Comparison of ENCODE assay signal across 1 cellular context in the genomic region with DNA sequence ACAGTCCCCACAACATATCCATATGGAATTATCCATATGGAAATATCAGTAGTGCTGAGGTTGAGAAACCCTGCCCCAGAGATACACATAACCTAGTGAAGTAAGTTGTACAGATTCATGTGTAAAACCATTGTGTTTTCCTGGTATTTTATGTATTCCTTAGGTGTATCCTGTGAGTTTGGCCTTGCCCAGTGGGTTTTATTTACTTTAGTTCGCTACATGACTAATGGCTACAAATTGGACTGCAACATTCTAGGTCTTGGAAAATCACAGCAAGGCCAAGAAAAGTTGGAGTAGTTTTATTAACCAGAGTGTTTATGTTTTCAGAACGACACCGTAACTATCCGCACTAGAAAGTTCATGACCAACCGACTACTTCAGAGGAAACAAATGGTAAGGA.
TF ChIP-seq lines count a peak whose summit lies in the region.

No MANE protein-coding gene starts in this region.

TF ChIP-seq in HepG2, 621 proteins besides CTCF, POLR2A, EP300 and RAD21 (continued from another document):
- TF ChIP-seq GFI1 (CRISPR knock-in tag; IDR thresholded peaks at IDR 0.05; ENCODE audit: borderline replicate concordance) (peak; percentile 39; the same call in 1 of the 2 replicates), RARA (CRISPR knock-in tag; IDR thresholded peaks at IDR 0.05) (0 out of 2 replicates have a peak, but pooled peaks have one; percentile 11), SOX13 (IDR thresholded peaks at IDR 0.05) (no peak), SOX13 (CRISPR knock-in tag; conservative IDR thresholded peaks at IDR 0.05 in 1 of 2, IDR thresholded peaks at IDR 0.05 in 1 of 2) (0 out of 4 replicates have a peak, but pooled peaks of 1 of the 2 experiments have one; percentile 32), TEAD3 (CRISPR knock-in tag; optimal IDR thresholded peaks at IDR 0.05; ENCODE audit: borderline replicate concordance) (peak; percentile 9), RBFOX2 (IDR thresholded peaks at IDR 0.05; ENCODE audit: low read depth, low read length) (0 out of 2 replicates have a peak, but pooled peaks have one; percentile 10), SAP130 (CRISPR knock-in tag; IDR thresholded peaks at IDR 0.05; ENCODE audit: low read depth) (peak; percentile 34; the same call in 1 of the 2 replicates), SOX5 (CRISPR knock-in tag; IDR thresholded peaks at IDR 0.05; ENCODE audit: borderline replicate concordance) (peak; percentile 13; the same call in 1 of the 2 replicates)
- TF ChIP-seq, protein P1, sequence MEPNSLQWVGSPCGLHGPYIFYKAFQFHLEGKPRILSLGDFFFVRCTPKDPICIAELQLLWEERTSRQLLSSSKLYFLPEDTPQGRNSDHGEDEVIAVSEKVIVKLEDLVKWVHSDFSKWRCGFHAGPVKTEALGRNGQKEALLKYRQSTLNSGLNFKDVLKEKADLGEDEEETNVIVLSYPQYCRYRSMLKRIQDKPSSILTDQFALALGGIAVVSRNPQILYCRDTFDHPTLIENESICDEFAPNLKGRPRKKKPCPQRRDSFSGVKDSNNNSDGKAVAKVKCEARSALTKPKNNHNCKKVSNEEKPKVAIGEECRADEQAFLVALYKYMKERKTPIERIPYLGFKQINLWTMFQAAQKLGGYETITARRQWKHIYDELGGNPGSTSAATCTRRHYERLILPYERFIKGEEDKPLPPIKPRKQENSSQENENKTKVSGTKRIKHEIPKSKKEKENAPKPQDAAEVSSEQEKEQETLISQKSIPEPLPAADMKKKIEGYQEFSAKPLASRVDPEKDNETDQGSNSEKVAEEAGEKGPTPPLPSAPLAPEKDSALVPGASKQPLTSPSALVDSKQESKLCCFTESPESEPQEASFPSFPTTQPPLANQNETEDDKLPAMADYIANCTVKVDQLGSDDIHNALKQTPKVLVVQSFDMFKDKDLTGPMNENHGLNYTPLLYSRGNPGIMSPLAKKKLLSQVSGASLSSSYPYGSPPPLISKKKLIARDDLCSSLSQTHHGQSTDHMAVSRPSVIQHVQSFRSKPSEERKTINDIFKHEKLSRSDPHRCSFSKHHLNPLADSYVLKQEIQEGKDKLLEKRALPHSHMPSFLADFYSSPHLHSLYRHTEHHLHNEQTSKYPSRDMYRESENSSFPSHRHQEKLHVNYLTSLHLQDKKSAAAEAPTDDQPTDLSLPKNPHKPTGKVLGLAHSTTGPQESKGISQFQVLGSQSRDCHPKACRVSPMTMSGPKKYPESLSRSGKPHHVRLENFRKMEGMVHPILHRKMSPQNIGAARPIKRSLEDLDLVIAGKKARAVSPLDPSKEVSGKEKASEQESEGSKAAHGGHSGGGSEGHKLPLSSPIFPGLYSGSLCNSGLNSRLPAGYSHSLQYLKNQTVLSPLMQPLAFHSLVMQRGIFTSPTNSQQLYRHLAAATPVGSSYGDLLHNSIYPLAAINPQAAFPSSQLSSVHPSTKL (CRISPR knock-in tag; IDR thresholded peaks at IDR 0.05), result 0 out of 2 replicates have a peak, but pooled peaks have one; percentile 24
- TF ChIP-seq, protein P2, sequence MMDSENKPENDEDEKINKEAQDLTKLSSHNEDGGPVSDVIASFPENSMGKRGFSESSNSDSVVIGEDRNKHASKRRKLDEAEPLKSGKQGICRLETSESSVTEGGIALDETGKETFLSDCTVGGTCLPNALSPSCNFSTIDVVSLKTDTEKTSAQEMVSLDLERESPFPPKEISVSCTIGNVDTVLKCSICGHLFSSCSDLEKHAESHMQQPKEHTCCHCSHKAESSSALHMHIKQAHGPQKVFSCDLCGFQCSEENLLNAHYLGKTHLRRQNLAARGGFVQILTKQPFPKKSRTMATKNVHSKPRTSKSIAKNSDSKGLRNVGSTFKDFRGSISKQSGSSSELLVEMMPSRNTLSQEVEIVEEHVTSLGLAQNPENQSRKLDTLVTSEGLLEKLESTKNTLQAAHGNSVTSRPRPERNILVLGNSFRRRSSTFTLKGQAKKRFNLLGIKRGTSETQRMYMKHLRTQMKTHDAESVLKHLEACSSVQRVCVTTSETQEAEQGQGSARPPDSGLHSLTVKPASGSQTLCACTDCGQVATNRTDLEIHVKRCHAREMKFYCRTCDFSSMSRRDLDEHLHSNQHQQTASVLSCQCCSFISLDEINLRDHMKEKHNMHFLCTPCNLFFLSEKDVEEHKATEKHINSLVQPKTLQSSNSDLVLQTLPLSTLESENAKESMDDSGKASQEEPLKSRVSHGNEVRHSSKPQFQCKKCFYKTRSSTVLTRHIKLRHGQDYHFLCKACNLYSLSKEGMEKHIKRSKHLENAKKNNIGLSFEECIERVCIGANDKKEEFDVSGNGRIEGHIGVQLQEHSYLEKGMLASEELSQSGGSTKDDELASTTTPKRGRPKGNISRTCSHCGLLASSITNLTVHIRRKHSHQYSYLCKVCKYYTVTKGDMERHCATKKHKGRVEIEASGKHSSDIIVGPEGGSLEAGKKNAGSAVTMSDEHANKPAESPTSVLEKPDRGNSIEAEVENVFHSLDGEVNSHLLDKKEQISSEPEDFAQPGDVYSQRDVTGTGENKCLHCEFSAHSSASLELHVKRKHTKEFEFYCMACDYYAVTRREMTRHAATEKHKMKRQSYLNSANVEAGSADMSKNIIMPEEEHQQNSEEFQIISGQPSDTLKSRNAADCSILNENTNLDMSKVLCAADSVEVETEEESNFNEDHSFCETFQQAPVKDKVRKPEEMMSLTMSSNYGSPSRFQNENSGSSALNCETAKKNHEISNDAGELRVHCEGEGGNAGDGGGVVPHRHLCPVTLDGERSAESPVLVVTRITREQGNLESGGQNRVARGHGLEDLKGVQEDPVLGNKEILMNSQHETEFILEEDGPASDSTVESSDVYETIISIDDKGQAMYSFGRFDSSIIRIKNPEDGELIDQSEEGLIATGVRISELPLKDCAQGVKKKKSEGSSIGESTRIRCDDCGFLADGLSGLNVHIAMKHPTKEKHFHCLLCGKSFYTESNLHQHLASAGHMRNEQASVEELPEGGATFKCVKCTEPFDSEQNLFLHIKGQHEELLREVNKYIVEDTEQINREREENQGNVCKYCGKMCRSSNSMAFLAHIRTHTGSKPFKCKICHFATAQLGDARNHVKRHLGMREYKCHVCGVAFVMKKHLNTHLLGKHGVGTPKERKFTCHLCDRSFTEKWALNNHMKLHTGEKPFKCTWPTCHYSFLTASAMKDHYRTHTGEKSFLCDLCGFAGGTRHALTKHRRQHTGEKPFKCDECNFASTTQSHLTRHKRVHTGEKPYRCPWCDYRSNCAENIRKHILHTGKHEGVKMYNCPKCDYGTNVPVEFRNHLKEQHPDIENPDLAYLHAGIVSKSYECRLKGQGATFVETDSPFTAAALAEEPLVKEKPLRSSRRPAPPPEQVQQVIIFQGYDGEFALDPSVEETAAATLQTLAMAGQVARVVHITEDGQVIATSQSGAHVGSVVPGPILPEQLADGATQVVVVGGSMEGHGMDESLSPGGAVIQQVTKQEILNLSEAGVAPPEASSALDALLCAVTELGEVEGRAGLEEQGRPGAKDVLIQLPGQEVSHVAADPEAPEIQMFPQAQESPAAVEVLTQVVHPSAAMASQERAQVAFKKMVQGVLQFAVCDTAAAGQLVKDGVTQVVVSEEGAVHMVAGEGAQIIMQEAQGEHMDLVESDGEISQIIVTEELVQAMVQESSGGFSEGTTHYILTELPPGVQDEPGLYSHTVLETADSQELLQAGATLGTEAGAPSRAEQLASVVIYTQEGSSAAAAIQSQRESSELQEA (CRISPR knock-in tag; IDR thresholded peaks at IDR 0.05; ENCODE audit: not compliant biosample characterization), result no peak
